Comparison of ENCODE assay signal across 30 cellular contexts in the genomic region with DNA sequence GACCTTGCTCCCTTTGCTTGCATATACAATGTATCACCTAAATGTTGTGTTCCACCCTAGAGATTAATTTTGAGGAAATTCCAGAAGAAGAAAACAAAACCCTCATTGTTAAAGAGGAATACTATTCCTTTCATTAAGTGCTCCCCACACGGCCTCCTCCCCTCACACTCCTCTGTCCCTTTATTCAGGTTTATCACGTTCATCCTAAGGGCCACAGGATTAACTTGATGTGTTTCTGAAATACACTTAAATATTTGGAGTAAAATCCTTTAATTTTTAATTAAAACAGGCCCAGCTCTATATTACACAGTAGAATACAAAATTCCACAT.
"Had no signal": no experiment of that assay in that cellular context is flagged by ENCODE, and none has a peak within 500 bp of the region (broad histone marks: within the 10 kb centered on the region; RNA-seq: fewer than 3 reads in every experiment).

No MANE protein-coding gene starts in this region.

- H3K27me3 Mint-ChIP-seq: activated CD4-positive, alpha-beta memory T cell treated with anti-CD3 and anti-CD28 coated beads, Interleukin-2, amount 10 ng/mL, durations not matched to agents 7 days and 5 days; activated CD8-positive, alpha-beta memory T cell treated with anti-CD3 and anti-CD28 coated beads, Interleukin-2, amount 10 ng/mL, durations not matched to agents 7 days and 5 days; brain; central memory CD8-positive, alpha-beta T cell had no signal

- H3K27ac Mint-ChIP-seq: activated CD4-positive, alpha-beta memory T cell treated with anti-CD3 and anti-CD28 coated beads, Interleukin-2, amount 10 ng/mL, durations not matched to agents 7 days and 5 days had no signal

- H3K4me3 ChIP-seq: adrenal gland, cardiac muscle cell, SK-N-MC had no signal

- H3K4me3 Mint-ChIP-seq: activated CD4-positive, alpha-beta memory T cell treated with anti-CD3 and anti-CD28 coated beads, Interleukin-2, amount 10 ng/mL, durations not matched to agents 7 days and 5 days; activated CD8-positive, alpha-beta memory T cell treated with anti-CD3 and anti-CD28 coated beads, Interleukin-2, amount 10 ng/mL, durations not matched to agents 7 days and 5 days; brain had no signal

- H3K36me3 ChIP-seq: adrenal gland, cardiac muscle cell, WERI-Rb-1 had no signal

- H3K9me3 Mint-ChIP-seq: activated CD4-positive, alpha-beta memory T cell treated with anti-CD3 and anti-CD28 coated beads, Interleukin-2, amount 10 ng/mL, durations not matched to agents 7 days and 5 days; brain; central memory CD8-positive, alpha-beta T cell had no signal

- H3K27ac ChIP-seq: adrenal gland, cardiac muscle cell, SK-N-MC, WERI-Rb-1 had no signal

- FAIRE-seq: astrocyte, RCC 7860 had no signal

- ATAC-seq: activated CD8-positive, alpha-beta memory T cell treated with anti-CD3 and anti-CD28 coated beads, Interleukin-2, amount 10 ng/mL, durations not matched to agents 7 days and 5 days; PC-3 had no signal

- H3K9me3 ChIP-seq: adrenal gland had no signal

- DNase-seq: activated CD4-positive, alpha-beta memory T cell treated with anti-CD3 and anti-CD28 coated beads, Interleukin-2, amount 10 ng/mL, durations not matched to agents 7 days and 5 days; activated CD4-positive, alpha-beta T cell treated with anti-CD3 and anti-CD28 coated beads for 1 hour; activated CD4-positive, alpha-beta T cell treated with anti-CD3 and anti-CD28 coated beads for 48 hours; activated CD4-positive, CD25-positive, alpha-beta regulatory T cell; activated CD8-positive, alpha-beta memory T cell treated with anti-CD3 and anti-CD28 coated beads for 24 hours; activated CD8-positive, alpha-beta memory T cell treated with anti-CD3 and anti-CD28 coated beads, Interleukin-2, amount 10 ng/mL, durations not matched to agents 7 days and 5 days; activated CD8-positive, alpha-beta memory T cell treated with anti-CD3 and anti-CD28 coated beads, Interleukin-2, amount 50 U/mL, for 48 hours; activated effector memory CD4-positive, alpha-beta T cell treated with anti-CD3 and anti-CD28 coated beads, Interleukin-2, amount 50 U/mL, for 16 hours; activated naive CD4-positive, alpha-beta T cell; activated naive CD4-positive, alpha-beta T cell treated with anti-CD3 and anti-CD28 coated beads, Interleukin-2, amount 50 U/mL, for 16 hours; activated T-cell treated with anti-CD3 and anti-CD28 coated beads, Interleukin-2, amount 50 U/mL, for 48 hours; adrenal gland; Karpas-422; KBM-7; NCI-H1105 treated with DMSO at 0.1 percent for 48 hours; NCI-H1436 treated with DMSO at 0.1 percent for 48 hours; NCI-H1694 treated with DMSO at 0.1 percent for 48 hours; NCI-H345; NCI-H524 treated with DMSO at 0.1 percent for 48 hours; NK-92 treated with Interleukin-12 subunit alpha and Interleukin-12 subunit beta, amount 100 ng/mL, for 24 hours; PC-3; Right ventricle myocardium superior; T1000; WERI-Rb-1 had no signal
